Comparison of ENCODE assay signal across 1 cellular context in the genomic region with DNA sequence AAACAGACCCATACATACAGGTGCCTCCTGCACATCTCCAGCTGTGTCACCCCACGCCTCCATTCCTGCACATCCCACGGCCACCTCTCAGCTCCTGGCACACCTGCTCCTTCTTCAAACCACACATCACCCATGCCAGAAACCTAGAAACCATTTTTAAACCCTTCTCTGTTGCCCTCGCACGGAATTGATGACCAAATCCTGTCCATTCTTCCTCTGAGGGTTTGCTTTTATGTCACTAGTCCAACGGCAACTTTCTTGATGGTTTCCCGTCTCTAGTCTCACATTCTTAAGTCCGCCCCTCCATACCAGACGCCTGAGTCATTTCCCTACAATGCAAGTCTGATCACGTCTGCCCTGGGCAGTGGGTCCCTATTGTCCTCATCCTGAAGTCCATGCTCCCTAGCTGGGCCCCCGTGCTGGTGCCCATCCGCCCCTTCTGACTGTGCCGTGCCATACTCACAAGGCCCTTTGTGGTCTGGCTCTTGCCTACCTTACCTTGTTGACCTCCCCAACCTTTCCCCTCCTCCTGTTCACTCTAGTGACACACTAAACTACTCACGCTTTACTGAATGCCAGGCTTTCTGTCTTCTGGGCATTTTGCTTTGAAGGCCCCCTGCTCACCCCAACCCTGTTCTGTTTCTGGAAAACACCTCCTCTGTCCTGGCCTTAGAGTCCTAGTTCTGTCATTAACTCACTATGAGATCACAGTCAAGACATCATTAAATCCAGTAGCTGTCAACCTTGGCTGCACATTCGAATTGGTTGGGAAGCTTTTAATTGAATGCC.
TF ChIP-seq lines count a peak whose summit lies in the region.

No MANE protein-coding gene starts in this region.

TF ChIP-seq in HEK293, 187 proteins besides CTCF, POLR2A, EP300 and RAD21 (continued from another document):
- TF ChIP-seq, protein P1, sequence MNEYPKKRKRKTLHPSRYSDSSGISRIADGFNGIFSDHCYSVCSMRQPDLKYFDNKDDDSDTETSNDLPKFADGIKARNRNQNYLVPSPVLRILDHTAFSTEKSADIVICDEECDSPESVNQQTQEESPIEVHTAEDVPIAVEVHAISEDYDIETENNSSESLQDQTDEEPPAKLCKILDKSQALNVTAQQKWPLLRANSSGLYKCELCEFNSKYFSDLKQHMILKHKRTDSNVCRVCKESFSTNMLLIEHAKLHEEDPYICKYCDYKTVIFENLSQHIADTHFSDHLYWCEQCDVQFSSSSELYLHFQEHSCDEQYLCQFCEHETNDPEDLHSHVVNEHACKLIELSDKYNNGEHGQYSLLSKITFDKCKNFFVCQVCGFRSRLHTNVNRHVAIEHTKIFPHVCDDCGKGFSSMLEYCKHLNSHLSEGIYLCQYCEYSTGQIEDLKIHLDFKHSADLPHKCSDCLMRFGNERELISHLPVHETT (tag by site-specific recombination; IDR thresholded peaks at IDR 0.05): 0 out of 2 replicates have a peak, but pooled peaks have one; percentile 21
- TF ChIP-seq ZNF10 (tag by site-specific recombination; IDR thresholded peaks at IDR 0.05) (no peak), SP3 (tag by site-specific recombination; IDR thresholded peaks at IDR 0.05) (0 out of 2 replicates have a peak, but pooled peaks have one; percentile 18), GLIS2 (tag by site-specific recombination; IDR thresholded peaks at IDR 0.05) (peak; percentile 66), ZBTB20 (tag by site-specific recombination; IDR thresholded peaks at IDR 0.05) (no peak), ZBTB8A (tag by site-specific recombination; IDR thresholded peaks at IDR 0.05) (no peak), ZNF292 (tag by site-specific recombination; IDR thresholded peaks at IDR 0.05; ENCODE audit: borderline replicate concordance, low read depth) (no peak), ZNF792 (tag by site-specific recombination; IDR thresholded peaks at IDR 0.05) (no peak), ZNF302 (tag by site-specific recombination; IDR thresholded peaks at IDR 0.05; ENCODE audit: low read depth) (no peak), ZNF776 (tag by site-specific recombination; IDR thresholded peaks at IDR 0.05; ENCODE audit: borderline replicate concordance) (no peak), ZNF76 (tag by site-specific recombination; IDR thresholded peaks at IDR 0.05; ENCODE audit: borderline replicate concordance, low read depth) (no peak), KLF10 (tag by site-specific recombination; IDR thresholded peaks at IDR 0.05) (peak; percentile 47; the same call in 1 of the 2 replicates), SALL2 (tag by site-specific recombination; IDR thresholded peaks at IDR 0.05; ENCODE audit: borderline replicate concordance) (no peak), ZNF626 (tag by site-specific recombination; IDR thresholded peaks at IDR 0.05) (no peak), ZNF624 (tag by site-specific recombination; IDR thresholded peaks at IDR 0.05) (no peak), KLF9 (tag by site-specific recombination; IDR thresholded peaks at IDR 0.05; ENCODE audit: low read depth) (no peak), IKZF3 (tag by site-specific recombination; IDR thresholded peaks at IDR 0.05) (no peak), ZNF629 (tag by site-specific recombination; IDR thresholded peaks at IDR 0.05) (peak; percentile 78), KLF8 (tag by site-specific recombination; IDR thresholded peaks at IDR 0.05) (peak; percentile 78), ZNF311 (tag by site-specific recombination; IDR thresholded peaks at IDR 0.05; ENCODE audit: borderline replicate concordance) (no peak)
- TF ChIP-seq, protein P2, sequence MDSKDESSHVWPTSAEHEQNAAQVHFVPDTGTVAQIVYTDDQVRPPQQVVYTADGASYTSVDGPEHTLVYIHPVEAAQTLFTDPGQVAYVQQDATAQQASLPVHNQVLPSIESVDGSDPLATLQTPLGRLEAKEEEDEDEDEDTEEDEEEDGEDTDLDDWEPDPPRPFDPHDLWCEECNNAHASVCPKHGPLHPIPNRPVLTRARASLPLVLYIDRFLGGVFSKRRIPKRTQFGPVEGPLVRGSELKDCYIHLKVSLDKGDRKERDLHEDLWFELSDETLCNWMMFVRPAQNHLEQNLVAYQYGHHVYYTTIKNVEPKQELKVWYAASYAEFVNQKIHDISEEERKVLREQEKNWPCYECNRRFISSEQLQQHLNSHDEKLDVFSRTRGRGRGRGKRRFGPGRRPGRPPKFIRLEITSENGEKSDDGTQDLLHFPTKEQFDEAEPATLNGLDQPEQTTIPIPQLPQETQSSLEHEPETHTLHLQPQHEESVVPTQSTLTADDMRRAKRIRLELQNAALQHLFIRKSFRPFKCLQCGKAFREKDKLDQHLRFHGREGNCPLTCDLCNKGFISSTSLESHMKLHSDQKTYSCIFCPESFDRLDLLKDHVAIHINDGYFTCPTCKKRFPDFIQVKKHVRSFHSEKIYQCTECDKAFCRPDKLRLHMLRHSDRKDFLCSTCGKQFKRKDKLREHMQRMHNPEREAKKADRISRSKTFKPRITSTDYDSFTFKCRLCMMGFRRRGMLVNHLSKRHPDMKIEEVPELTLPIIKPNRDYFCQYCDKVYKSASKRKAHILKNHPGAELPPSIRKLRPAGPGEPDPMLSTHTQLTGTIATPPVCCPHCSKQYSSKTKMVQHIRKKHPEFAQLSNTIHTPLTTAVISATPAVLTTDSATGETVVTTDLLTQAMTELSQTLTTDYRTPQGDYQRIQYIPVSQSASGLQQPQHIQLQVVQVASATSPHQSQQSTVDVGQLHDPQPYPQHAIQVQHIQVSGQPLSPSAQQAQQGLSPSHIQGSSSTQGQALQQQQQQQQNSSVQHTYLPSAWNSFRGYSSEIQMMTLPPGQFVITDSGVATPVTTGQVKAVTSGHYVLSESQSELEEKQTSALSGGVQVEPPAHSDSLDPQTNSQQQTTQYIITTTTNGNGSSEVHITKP (tag by site-specific recombination; IDR thresholded peaks at IDR 0.05): no peak
